1 cellular context compared by ENCODE assay signal in the genomic region with DNA sequence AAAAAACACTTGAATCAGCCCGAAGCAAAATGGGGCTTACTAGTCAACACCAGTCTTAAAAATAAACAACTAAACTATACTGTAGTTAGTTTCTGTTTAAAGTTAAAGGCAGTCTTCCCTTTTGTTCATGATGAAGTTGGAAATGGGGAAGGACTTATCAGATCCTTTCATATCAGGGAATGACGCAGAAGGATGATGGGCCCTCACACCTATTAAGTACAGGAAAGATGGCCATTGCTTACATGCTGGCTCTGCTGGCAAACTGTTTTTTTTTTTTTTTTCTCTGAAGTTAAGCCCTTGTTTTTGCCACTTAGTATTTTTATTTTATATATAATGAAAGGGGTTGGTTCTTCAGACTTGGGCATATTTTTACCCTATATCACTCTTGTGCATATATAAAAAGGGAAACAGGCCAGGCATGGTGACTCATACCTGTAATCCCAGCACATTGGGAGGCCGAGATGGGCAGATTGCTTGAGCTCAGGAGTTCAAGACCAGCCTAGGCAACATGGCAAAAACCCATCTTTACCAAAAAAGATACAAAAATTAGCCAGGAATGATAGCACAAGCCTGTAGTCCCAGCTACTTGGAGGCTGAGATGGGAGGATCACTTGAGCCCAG.
TF ChIP-seq lines count a peak whose summit lies in the region.

No MANE protein-coding gene starts in this region.

TF ChIP-seq in SK-N-SH, 30 proteins besides CTCF, POLR2A, EP300 and RAD21 (continued from another document):
- TF ChIP-seq, protein P1, sequence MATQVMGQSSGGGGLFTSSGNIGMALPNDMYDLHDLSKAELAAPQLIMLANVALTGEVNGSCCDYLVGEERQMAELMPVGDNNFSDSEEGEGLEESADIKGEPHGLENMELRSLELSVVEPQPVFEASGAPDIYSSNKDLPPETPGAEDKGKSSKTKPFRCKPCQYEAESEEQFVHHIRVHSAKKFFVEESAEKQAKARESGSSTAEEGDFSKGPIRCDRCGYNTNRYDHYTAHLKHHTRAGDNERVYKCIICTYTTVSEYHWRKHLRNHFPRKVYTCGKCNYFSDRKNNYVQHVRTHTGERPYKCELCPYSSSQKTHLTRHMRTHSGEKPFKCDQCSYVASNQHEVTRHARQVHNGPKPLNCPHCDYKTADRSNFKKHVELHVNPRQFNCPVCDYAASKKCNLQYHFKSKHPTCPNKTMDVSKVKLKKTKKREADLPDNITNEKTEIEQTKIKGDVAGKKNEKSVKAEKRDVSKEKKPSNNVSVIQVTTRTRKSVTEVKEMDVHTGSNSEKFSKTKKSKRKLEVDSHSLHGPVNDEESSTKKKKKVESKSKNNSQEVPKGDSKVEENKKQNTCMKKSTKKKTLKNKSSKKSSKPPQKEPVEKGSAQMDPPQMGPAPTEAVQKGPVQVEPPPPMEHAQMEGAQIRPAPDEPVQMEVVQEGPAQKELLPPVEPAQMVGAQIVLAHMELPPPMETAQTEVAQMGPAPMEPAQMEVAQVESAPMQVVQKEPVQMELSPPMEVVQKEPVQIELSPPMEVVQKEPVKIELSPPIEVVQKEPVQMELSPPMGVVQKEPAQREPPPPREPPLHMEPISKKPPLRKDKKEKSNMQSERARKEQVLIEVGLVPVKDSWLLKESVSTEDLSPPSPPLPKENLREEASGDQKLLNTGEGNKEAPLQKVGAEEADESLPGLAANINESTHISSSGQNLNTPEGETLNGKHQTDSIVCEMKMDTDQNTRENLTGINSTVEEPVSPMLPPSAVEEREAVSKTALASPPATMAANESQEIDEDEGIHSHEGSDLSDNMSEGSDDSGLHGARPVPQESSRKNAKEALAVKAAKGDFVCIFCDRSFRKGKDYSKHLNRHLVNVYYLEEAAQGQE (IDR thresholded peaks at IDR 0.05; ENCODE audit: low read depth, low read length): no peak
- TF ChIP-seq FOSL2 (IDR thresholded peaks at IDR 0.05; ENCODE audit: borderline replicate concordance, low read depth): no peak
- no peak for TF ChIP-seq RXRA (IDR thresholded peaks at IDR 0.05; ENCODE audit: borderline replicate concordance, low read depth)
- TF ChIP-seq, protein P2, sequence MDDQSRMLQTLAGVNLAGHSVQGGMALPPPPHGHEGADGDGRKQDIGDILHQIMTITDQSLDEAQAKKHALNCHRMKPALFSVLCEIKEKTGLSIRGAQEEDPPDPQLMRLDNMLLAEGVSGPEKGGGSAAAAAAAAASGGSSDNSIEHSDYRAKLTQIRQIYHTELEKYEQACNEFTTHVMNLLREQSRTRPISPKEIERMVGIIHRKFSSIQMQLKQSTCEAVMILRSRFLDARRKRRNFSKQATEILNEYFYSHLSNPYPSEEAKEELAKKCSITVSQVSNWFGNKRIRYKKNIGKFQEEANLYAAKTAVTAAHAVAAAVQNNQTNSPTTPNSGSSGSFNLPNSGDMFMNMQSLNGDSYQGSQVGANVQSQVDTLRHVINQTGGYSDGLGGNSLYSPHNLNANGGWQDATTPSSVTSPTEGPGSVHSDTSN (IDR thresholded peaks at IDR 0.05): no peak
- TF ChIP-seq MAX (IDR thresholded peaks at IDR 0.05; ENCODE audit: low read depth): no peak
- TF ChIP-seq FOXM1 (IDR thresholded peaks at IDR 0.05; ENCODE audit: low read depth): no peak
- TF ChIP-seq FOXJ3 (CRISPR knock-in tag; IDR thresholded peaks at IDR 0.05): no peak
- TF ChIP-seq TAF1 (IDR thresholded peaks at IDR 0.05; ENCODE audit: borderline replicate concordance, low read depth, low read length): no peak
- no peak for TF ChIP-seq SMC3 (IDR thresholded peaks at IDR 0.05; ENCODE audit: low read depth, low read length)
- no peak for TF ChIP-seq NFIC (IDR thresholded peaks at IDR 0.05; ENCODE audit: borderline replicate concordance)
- no peak for TF ChIP-seq IRF3 (IDR thresholded peaks at IDR 0.05; ENCODE audit: low read depth, low read length)
- no peak for TF ChIP-seq MEF2A (IDR thresholded peaks at IDR 0.05; ENCODE audit: borderline replicate concordance, low read depth)
- no peak for TF ChIP-seq SIN3A (IDR thresholded peaks at IDR 0.05; ENCODE audit: borderline replicate concordance, low read depth, low read length)
